Comparison of ENCODE assay signal across 12 cellular contexts in genomic region chr9:98236881-98237487, GRCh38.
"Had no signal": no experiment of that assay in that cellular context is flagged by ENCODE, and none has a peak within 500 bp of the region (broad histone marks: within the 10 kb centered on the region; RNA-seq: fewer than 3 reads in every experiment).

No MANE protein-coding gene starts in this region.

- H3K4me1 ChIP-seq: parathyroid adenoma had no signal

- H3K4me3 ChIP-seq: skin epidermis had no signal

- H3K9ac ChIP-seq: parathyroid adenoma had no signal

- H3K27ac ChIP-seq: epithelial cell of prostate, parathyroid adenoma, skin epidermis had no signal

- H2AFZ ChIP-seq: parathyroid adenoma had no signal

- DNase-seq: activated CD4-positive, alpha-beta T cell treated with anti-CD3 and anti-CD28 coated beads, Interleukin-2, amount 10 ng/mL, durations not matched to agents 24 days and 14 days; activated CD4-positive, CD25-positive, alpha-beta regulatory T cell; activated naive CD8-positive, alpha-beta T cell treated with anti-CD3 and anti-CD28 coated beads for 36 hours; amygdala; foreskin melanocyte; mammary epithelial cell; naive thymus-derived CD4-positive, alpha-beta T cell; retina; stimulated activated naive CD8-positive, alpha-beta T cell treated with anti-CD3 and anti-CD28 coated beads, Interleukin-15, Interleukin-2, amounts not matched to agents 100 U/mL and 50 U/mL, for 24 hours had no signal

- H3K79me2 ChIP-seq: parathyroid adenoma had no signal

- ATAC-seq: naive thymus-derived CD4-positive, alpha-beta T cell; stimulated activated naive CD8-positive, alpha-beta T cell treated with anti-CD3 and anti-CD28 coated beads, Interleukin-15, Interleukin-2, amounts not matched to agents 100 U/mL and 50 U/mL, for 24 hours had no signal
